Comparison of ENCODE assay signal across 8 cellular contexts in the genomic region with DNA sequence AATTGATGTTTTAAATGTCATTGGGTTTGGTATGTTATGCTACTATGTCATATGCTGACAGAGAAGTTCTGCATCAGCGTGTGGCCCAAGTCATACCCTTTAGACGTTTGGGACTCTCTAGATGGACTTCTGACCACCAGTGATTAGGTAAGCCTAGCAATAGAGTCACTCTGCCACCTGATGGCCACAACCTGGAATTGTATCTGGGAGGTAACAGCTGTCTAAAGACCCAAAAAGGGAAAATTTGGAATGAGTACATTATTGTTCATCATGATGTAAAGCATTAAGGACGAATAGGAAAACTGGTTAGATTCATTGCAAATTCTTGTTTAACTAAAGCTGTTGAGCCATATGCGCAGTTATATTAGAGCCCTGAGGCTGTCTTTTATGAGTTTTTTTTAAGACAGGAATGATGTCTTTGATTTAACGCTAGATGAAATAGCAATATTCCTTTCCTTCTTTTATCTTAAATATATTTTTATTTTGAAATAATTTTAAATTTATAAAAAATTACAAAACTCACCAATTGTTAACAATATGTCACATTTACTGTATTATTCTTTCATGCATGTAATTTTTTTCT.
DNase-seq lines count a peak whose midpoint lies in the region; ATAC-seq, FAIRE-seq and TF ChIP-seq lines count a peak whose summit lies in the region.

No MANE protein-coding gene starts in this region.

- no peaks in the 10 kb centered on the region for H3K4me1 ChIP-seq in IMR-90 (ENCODE audit: control insufficient read depth, insufficient read depth, low read length)

- no peak overlapping the region for H3K4ac ChIP-seq in IMR-90 (ENCODE audit: low read depth, low read length)

- H4K8ac ChIP-seq in IMR-90 (ENCODE audit: low read depth in 2 of 2, low read length in 2 of 2), result no peak overlapping the region

- no peaks in the 10 kb centered on the region for H3K9me3 ChIP-seq in IMR-90 (ENCODE audit: control insufficient read depth, insufficient read depth, low read length)

- H3K14ac ChIP-seq in IMR-90 (replicated peaks; ENCODE audit: low read depth, low read length), result no peak overlapping the region

- no peak overlapping the region for H3K23ac ChIP-seq in IMR-90 (ENCODE audit: low read depth, low read length)

- no peak overlapping the region for H3K4me3 ChIP-seq in IMR-90 (ENCODE audit: insufficient read depth, low read depth, low read length)

- no peak overlapping the region for H2AK5ac ChIP-seq in IMR-90 (ENCODE audit: low read depth, low read length)

- H3K9me1 ChIP-seq in IMR-90 (ENCODE audit: insufficient read depth, low read length), result no peaks in the 10 kb centered on the region

- H3K56ac ChIP-seq in IMR-90 (ENCODE audit: extremely low read depth, insufficient read depth, low read length), result no peak overlapping the region

- H2AK9ac ChIP-seq in IMR-90 (replicated peaks; ENCODE audit: low read depth, low read length, poor library complexity), result no peak overlapping the region

- ATAC-seq in IMR-90 (ENCODE audit: low read depth) (peak; percentile 61), GM19463 (IDR thresholded peaks at IDR 0.05; ENCODE audit: unreplicated experiment) (no peak)
- no peak for ATAC-seq in stimulated activated naive CD8-positive, alpha-beta T cell treated with anti-CD3 and anti-CD28 coated beads, Interleukin-15, Interleukin-2, amounts not matched to agents 100 U/mL and 50 U/mL, for 24 hours

- no peak overlapping the region for H2BK20ac ChIP-seq in IMR-90 (ENCODE audit: low read depth, low read length)

- in situ Hi-C loops in IMR-90 (cut with MboI; ENCODE audit: low sequenced_read_pairs), result no loop called here

- no peak overlapping the region for H2BK5ac ChIP-seq in IMR-90 (ENCODE audit: low read depth, low read length, poor library complexity, severe bottlenecking)

- no peak overlapping the region for H3K9ac ChIP-seq in IMR-90 (ENCODE audit: low read depth, low read length)

- no peak overlapping the region for H2AFZ ChIP-seq in IMR-90 (replicated peaks; ENCODE audit: low read length, poor library complexity)

- peak; percentile 58 for TF ChIP-seq CTCF in IMR-90 (conservative IDR thresholded peaks at IDR 0.05; ENCODE audit: low read depth, low read length)

- DNase-seq in NCI-H524 (lab: John Stamatoyannopoulos, UW) (peak; percentile 41 to 59), NCI-H524 treated with DMSO at 0.1 percent for 48 hours (lab: John Stamatoyannopoulos, UW) (no peak), IMR-90 (peak; percentile 55), SW480 (ENCODE audit: low spot score) (peak; percentile 36), frontal cortex (ENCODE audit: low spot score in 2 of 2) (peak in 1 of 2 donors; percentile 25), T-helper 2 cell (no peak)
- DNase-seq in stimulated activated naive CD8-positive, alpha-beta T cell treated with anti-CD3 and anti-CD28 coated beads, Interleukin-15, Interleukin-2, amounts not matched to agents 100 U/mL and 50 U/mL, for 24 hours, result peak; percentile 28

- no peak overlapping the region for H2BK15ac ChIP-seq in IMR-90 (ENCODE audit: low read depth, low read length)

- no peak overlapping the region for H3K4me2 ChIP-seq in IMR-90 (ENCODE audit: low read depth, low read length)

- BruUV-seq in IMR-90 (replicated peaks; lab: Mats Ljungman, UMichigan), result no TSS peak

- no peaks in the 10 kb centered on the region for H3K36me3 ChIP-seq in IMR-90 (ENCODE audit: control insufficient read depth, insufficient read depth, low read length)

- no peak overlapping the region for H3K27ac ChIP-seq in IMR-90 (ENCODE audit: insufficient read depth, low read length)

- peaks cover 7% of the 10 kb centered on the region for H3K27me3 ChIP-seq in IMR-90 (ENCODE audit: control insufficient read depth, insufficient read depth, low read length)

- no peaks in the 10 kb centered on the region for H3K79me1 ChIP-seq in IMR-90 (ENCODE audit: low read depth in 1 of 2, low read length in 2 of 2)

- no peak overlapping the region for H3K18ac ChIP-seq in IMR-90 (ENCODE audit: low read depth, low read length)

- peak; percentile 65 for TF ChIP-seq RAD21 in IMR-90 (IDR thresholded peaks at IDR 0.05; ENCODE audit: low read length)

- H4K20me1 ChIP-seq in IMR-90 (ENCODE audit: insufficient read depth, low read length), result no peaks in the 10 kb centered on the region

- H4K5ac ChIP-seq in IMR-90 (ENCODE audit: low read depth, low read length), result no peak overlapping the region

- FAIRE-seq in frontal cortex (lab: Jason Lieb, UNC), result peak; percentile 97

- dilution Hi-C loops in IMR-90 (cut with HindIII; ENCODE audit: low sequenced_read_pairs, unreplicated experiment), result no loop called here

- no CpG with 5 or more reads among the region's 5 CpGs for WGBS in IMR-90 (ENCODE audit: extremely low coverage in 2 of 2, insufficient read length in 1 of 2), 2 experiments

- intact Hi-C loops in IMR-90 (cut with micrococcal nuclease), result no loop called here

- no peak overlapping the region for H2BK120ac ChIP-seq in IMR-90 (ENCODE audit: low read depth, low read length)

- TF ChIP-seq POLR2A in IMR-90 (IDR thresholded peaks at IDR 0.05; ENCODE audit: low read depth, low read length), result no peak

- POLR2A ChIA-PET in IMR-90 (lab: Charles Lee; ENCODE audit: unreplicated experiment), result no interaction called here

- CTCF ChIA-PET in IMR-90 (lab: Yijun Ruan, JAX), result interaction anchor here (0.6 to 2.0 kb wide), 2 partner anchors 27 to 1250 kb away, joined by 3 to 7 read pairs; no protein-coding TSS in a partner anchor

- H4K91ac ChIP-seq in IMR-90 (ENCODE audit: insufficient read depth, low read depth, low read length), result no peak overlapping the region

TF ChIP-seq in IMR-90, 13 proteins besides CTCF, POLR2A, EP300 and RAD21:
- peak; percentile 53 for TF ChIP-seq SMC3 (IDR thresholded peaks at IDR 0.05; ENCODE audit: low read depth, low read length)
- TF ChIP-seq, protein P1, sequence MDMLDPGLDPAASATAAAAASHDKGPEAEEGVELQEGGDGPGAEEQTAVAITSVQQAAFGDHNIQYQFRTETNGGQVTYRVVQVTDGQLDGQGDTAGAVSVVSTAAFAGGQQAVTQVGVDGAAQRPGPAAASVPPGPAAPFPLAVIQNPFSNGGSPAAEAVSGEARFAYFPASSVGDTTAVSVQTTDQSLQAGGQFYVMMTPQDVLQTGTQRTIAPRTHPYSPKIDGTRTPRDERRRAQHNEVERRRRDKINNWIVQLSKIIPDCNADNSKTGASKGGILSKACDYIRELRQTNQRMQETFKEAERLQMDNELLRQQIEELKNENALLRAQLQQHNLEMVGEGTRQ (IDR thresholded peaks at IDR 0.05; ENCODE audit: low read depth, low read length), result no peak
- peak; percentile 2; the same call in 1 of the 2 replicates for TF ChIP-seq CEBPB (IDR thresholded peaks at IDR 0.05; ENCODE audit: low read depth, low read length)

Comparison
In these comparisons a context has a peak if more than half of its experiments do, and no peak if none do; other contexts are left out.
1. DNase-seq: peak in NCI-H524 (2 of 2), IMR-90 (single experiment), SW480 (single experiment) and stimulated activated naive CD8-positive, alpha-beta T cell treated with anti-CD3 and anti-CD28 coated beads, Interleukin-15, Interleukin-2, amounts not matched to agents 100 U/mL and 50 U/mL, for 24 hours (single experiment); none in NCI-H524 treated with DMSO at 0.1 percent for 48 hours (single experiment) and T-helper 2 cell (0 of 5).